Comparison of ENCODE assay signal across 8 cellular contexts in the genomic region with DNA sequence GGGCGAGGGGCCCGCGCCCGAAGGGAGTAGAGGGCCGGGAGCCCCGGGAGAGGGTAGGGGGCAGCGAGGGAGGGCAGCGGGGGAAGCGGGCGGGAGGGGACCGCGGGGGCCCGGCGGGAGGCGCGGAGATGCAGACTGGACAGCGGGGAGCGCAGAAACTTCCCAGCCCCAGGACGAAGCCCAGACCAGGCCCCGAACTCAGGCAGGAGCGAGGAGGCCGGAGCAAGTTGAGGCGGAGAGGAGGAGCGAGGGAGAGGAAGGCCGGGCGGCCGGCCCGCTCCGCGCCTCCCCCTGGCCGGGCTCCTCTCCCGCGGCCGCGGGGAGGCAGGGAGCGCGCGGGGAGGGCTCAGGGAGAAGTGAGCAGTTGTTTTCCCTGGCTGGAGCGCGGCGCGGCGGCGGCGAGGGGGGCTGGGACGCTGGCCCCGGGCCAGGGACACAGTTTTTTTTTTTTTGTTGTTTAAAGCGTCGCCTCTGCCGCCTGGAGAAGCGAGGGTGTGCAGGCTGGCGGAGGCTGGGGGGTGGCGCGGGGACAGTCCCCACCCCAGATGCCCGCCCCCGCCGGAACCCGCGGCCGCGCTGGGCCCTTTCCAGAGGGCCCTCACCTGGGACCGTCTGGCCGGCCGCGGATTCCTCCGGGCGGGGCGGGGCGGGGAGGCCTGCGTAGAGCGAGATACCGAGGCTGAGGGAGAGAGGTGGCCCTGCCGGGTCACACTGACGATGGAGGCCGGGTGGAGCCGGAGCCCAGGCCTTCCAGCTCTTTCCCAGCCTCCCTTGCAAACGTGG. TPM values are rescaled to one million over a fixed set of nuclear protein-coding genes. Genes with fewer than 3 reads are reported as not detected.
DNase-seq lines count a peak whose midpoint lies in the region; ATAC-seq and TF ChIP-seq lines count a peak whose summit lies in the region.

A gene (minus strand): TSS at position 358 of the 783 bp plus-strand sequence. CDS start 400 bp downstream, outside the sequence.

- H3K9me3 ChIP-seq in HUES64 (ENCODE audit: insufficient read depth, low read depth, low read length) (no peaks in the 10 kb centered on the region), iPS-20b (ENCODE audit: insufficient read depth, low read depth, low read length) (no peaks in the 10 kb centered on the region)

- no peak within 1 kb of the TSS for H3K27ac ChIP-seq in HUES64 (ENCODE audit: low read depth, low read length)
- no peak within 1 kb of the TSS for H3K27ac ChIP-seq in iPS-20b (ENCODE audit: low read length)

- H3K27me3 Mint-ChIP-seq in T-cell = no peaks in the 10 kb centered on the region
- H3K27me3 Mint-ChIP-seq in central memory CD8-positive, alpha-beta T cell = no peaks in the 10 kb centered on the region

- peak; percentile 36 to 43 (median 40) for ATAC-seq in T-cell (replicated peaks in 1 of 4)
- ATAC-seq in central memory CD8-positive, alpha-beta T cell (replicated peaks; ENCODE audit: extremely low read depth, poor library complexity, severe bottlenecking) = peak; percentile 66
- no peak for ATAC-seq in HG02884 (IDR thresholded peaks at IDR 0.05; ENCODE audit: unreplicated experiment)
- ATAC-seq in GM21529 (IDR thresholded peaks at IDR 0.05; ENCODE audit: unreplicated experiment) = no peak

- H3K9me3 Mint-ChIP-seq in T-cell = no peaks in the 10 kb centered on the region
- no peaks in the 10 kb centered on the region for H3K9me3 Mint-ChIP-seq in central memory CD8-positive, alpha-beta T cell

- no peaks in the 10 kb centered on the region for H3K36me3 ChIP-seq in HUES64 (ENCODE audit: insufficient read depth, low read length)
- H3K36me3 ChIP-seq in iPS-20b (ENCODE audit: insufficient read depth, low read depth, low read length) = no peaks in the 10 kb centered on the region

- TF ChIP-seq CTCF in retinal pigment epithelial cell (conservative IDR thresholded peaks at IDR 0.05; ENCODE audit: low read depth, low read length) = no peak

- peak within 1 kb of the TSS; percentile 82 to 91 (median 86) for H3K4me3 Mint-ChIP-seq in T-cell
- H3K4me3 Mint-ChIP-seq in central memory CD8-positive, alpha-beta T cell = peak within 1 kb of the TSS; percentile 82

- H3K4me1 ChIP-seq in HUES64 (ENCODE audit: insufficient read depth, low read length) = peaks cover 26% of the 10 kb centered on the region
- H3K4me1 ChIP-seq in iPS-20b (ENCODE audit: insufficient read depth, low read length) = peaks cover 34% of the 10 kb centered on the region

- POLR2A ChIA-PET in T-cell (lab: Charles Lee) = no interaction called here

- 1% methylated on average over 77 of the region's 77 CpGs for WGBS in HUES64

- peaks cover 34% of the 10 kb centered on the region for H3K27me3 ChIP-seq in HUES64 (ENCODE audit: insufficient read depth, low read length)
- peaks cover 55% of the 10 kb centered on the region for H3K27me3 ChIP-seq in iPS-20b (ENCODE audit: insufficient read depth, low read length)

- H3K27ac Mint-ChIP-seq in T-cell = peak within 1 kb of the TSS; percentile 93 to 95
- H3K27ac Mint-ChIP-seq in central memory CD8-positive, alpha-beta T cell (ENCODE audit: low read depth) = peak within 1 kb of the TSS; percentile 92

- peaks cover 60 to 64% (median 62%) of the 10 kb centered on the region in 3 donors for H3K4me1 Mint-ChIP-seq in T-cell
- peaks cover 62% of the 10 kb centered on the region for H3K4me1 Mint-ChIP-seq in central memory CD8-positive, alpha-beta T cell

- no peaks in the 10 kb centered on the region for H3K36me3 Mint-ChIP-seq in T-cell
- H3K36me3 Mint-ChIP-seq in central memory CD8-positive, alpha-beta T cell (ENCODE audit: insufficient read depth) = peaks cover 4% of the 10 kb centered on the region

- peak within 1 kb of the TSS; percentile 57 for H3K4me3 ChIP-seq in HUES64 (ENCODE audit: low read length)
- H3K4me3 ChIP-seq in iPS-20b (ENCODE audit: low read length) = peak within 1 kb of the TSS; percentile 68
- H3K4me3 ChIP-seq in retinal pigment epithelial cell (ENCODE audit: low read length) = peak within 1 kb of the TSS; percentile 68

- CTCF ChIA-PET in T-cell (lab: Charles Lee) = no interaction called here

- peak; percentile 81 for DNase-seq in DMS 273 (lab: John Stamatoyannopoulos, UW; ENCODE audit: unreplicated experiment)
- DNase-seq in T-cell = peak in 2 of 34 experiments; percentile 46 to 48
- DNase-seq in central memory CD8-positive, alpha-beta T cell (ENCODE audit: low spot score in 2 of 2) = peak in 1 of 2 donors; percentile 32
- no peak for DNase-seq in retinal pigment epithelial cell (ENCODE audit: low read depth)

- H3K9ac ChIP-seq in HUES64 (ENCODE audit: low read depth, low read length) (peak within 1 kb of the TSS; percentile 52), iPS-20b (ENCODE audit: low read depth, low read length) (peak within 1 kb of the TSS; percentile 58; the same call in 1 of the 2 replicates)

RNA-seq across cellular contexts. Expression of the gene that starts here (rescaled TPM):
- 5.0 TPM for polyA plus RNA-seq in HUES64 (2013, experiment 1 of 2)
- polyA plus RNA-seq in HUES64 (2013, experiment 2 of 2) = 7.1 TPM
- 100 to 1,000 TPM; 200 to 364 (median 284) TPM for total RNA-seq in T-cell

Comparison
In these comparisons a context has a peak if more than half of its experiments do, and no peak if none do; other contexts are left out.
1. ATAC-seq: peak in T-cell (4 of 4) and central memory CD8-positive, alpha-beta T cell (single experiment); none in HG02884 (single experiment) and GM21529 (single experiment).
2. Peak in every context shown above with its lines, with median percentiles within 50 percentile points of each other: H3K4me3 ChIP-seq.